In genomic region chr6:148681666-148682065, GRCh38 we compare ENCODE assay signal across 21 cellular contexts.
DNase-seq lines count a peak whose midpoint lies in the region; ATAC-seq, FAIRE-seq and TF ChIP-seq lines count a peak whose summit lies in the region.
"Had no signal": no experiment of that assay in that cellular context is flagged by ENCODE, and none has a peak within 500 bp of the region (broad histone marks: within the 10 kb centered on the region; RNA-seq: fewer than 3 reads in every experiment).

No MANE protein-coding gene starts in this region.

- no peak overlapping the region for H2AFZ ChIP-seq in IMR-90 (replicated peaks; ENCODE audit: low read length, poor library complexity)
- no peak overlapping the region for H2AFZ ChIP-seq in SK-N-SH (ENCODE audit: low read depth)

- H4K5ac ChIP-seq in IMR-90 (ENCODE audit: low read depth, low read length), result no peak overlapping the region

- TF ChIP-seq POLR2A in IMR-90 (IDR thresholded peaks at IDR 0.05; ENCODE audit: low read depth, low read length) (no peak), H54 (IDR thresholded peaks at IDR 0.05; ENCODE audit: low read depth, low read length) (no peak)

- no peak overlapping the region for H4K91ac ChIP-seq in IMR-90 (ENCODE audit: insufficient read depth, low read depth, low read length)

- no peak overlapping the region for H2BK15ac ChIP-seq in IMR-90 (ENCODE audit: low read depth, low read length)

- CTCF ChIA-PET in IMR-90 (lab: Yijun Ruan, JAX), result no interaction called here
- CTCF ChIA-PET in SK-N-SH (lab: Yijun Ruan, JAX), result no interaction called here

- TF ChIP-seq EP300 in SK-N-SH (IDR thresholded peaks at IDR 0.05; ENCODE audit: borderline replicate concordance in 1 of 2, low read depth in 1 of 2, low read length in 1 of 2), result no peak

- ATAC-seq in IMR-90 (ENCODE audit: low read depth) (no peak), GM21367 (IDR thresholded peaks at IDR 0.05; ENCODE audit: unreplicated experiment) (no peak)
- ATAC-seq: A549, PC-3 had no signal

- peaks cover 7 to 39% (median 25%) of the 10 kb centered on the region in 11 experiments for H3K9me3 ChIP-seq in BLaER1 treated with 17β-estradiol and CSF1 and Interleukin-3, amounts not matched to agents 10 nM and 100 nM (replicated peaks in 1 of 11)
- H3K9me3 ChIP-seq in IMR-90 (ENCODE audit: control insufficient read depth, insufficient read depth, low read length) (no peaks in the 10 kb centered on the region), adipocyte (ENCODE audit: control insufficient read depth, low read length) (peaks cover 4% of the 10 kb centered on the region), SK-N-SH (no peaks in the 10 kb centered on the region)
- H3K9me3 ChIP-seq: A549, BE2C had no signal

- POLR2A ChIA-PET in IMR-90 (lab: Charles Lee; ENCODE audit: unreplicated experiment), result no interaction called here
- POLR2A ChIA-PET in SK-N-SH (lab: Yijun Ruan, JAX), result no interaction called here

- no peak overlapping the region for H2AK9ac ChIP-seq in IMR-90 (replicated peaks; ENCODE audit: low read depth, low read length, poor library complexity)

- dilution Hi-C loops in IMR-90 (cut with HindIII; ENCODE audit: low sequenced_read_pairs, unreplicated experiment), result no loop called here

- peak overlapping the region in 3 of 11 experiments; percentile 81 to 88 (median 84); a peak in 3 of 22 replicates for H3K27ac ChIP-seq in BLaER1 treated with 17β-estradiol and CSF1 and Interleukin-3, amounts not matched to agents 10 nM and 100 nM
- H3K27ac ChIP-seq in IMR-90 (ENCODE audit: insufficient read depth, low read length), result no peak overlapping the region
- no peak overlapping the region for H3K27ac ChIP-seq in SK-N-SH (ENCODE audit: low read depth in 2 of 2, low read length in 1 of 2)
- H3K27ac ChIP-seq: A549 had no signal

- H3K9me1 ChIP-seq in IMR-90 (ENCODE audit: insufficient read depth, low read length), result no peaks in the 10 kb centered on the region

- BruUV-seq in IMR-90 (replicated peaks; lab: Mats Ljungman, UMichigan), result no TSS peak

- H3K56ac ChIP-seq in IMR-90 (ENCODE audit: extremely low read depth, insufficient read depth, low read length), result no peak overlapping the region

- H2BK120ac ChIP-seq in IMR-90 (ENCODE audit: low read depth, low read length), result no peak overlapping the region

- intact Hi-C loops in IMR-90 (cut with micrococcal nuclease), result no loop called here

- H3K79me1 ChIP-seq in IMR-90 (ENCODE audit: low read depth in 1 of 2, low read length in 2 of 2), result no peaks in the 10 kb centered on the region

- no peaks in the 10 kb centered on the region for H4K20me1 ChIP-seq in BLaER1 treated with 17β-estradiol and CSF1 and Interleukin-3, amounts not matched to agents 10 nM and 100 nM
- H4K20me1 ChIP-seq in IMR-90 (ENCODE audit: insufficient read depth, low read length) (no peaks in the 10 kb centered on the region), SK-N-SH (ENCODE audit: insufficient read depth) (no peaks in the 10 kb centered on the region)

- H3K36me3 ChIP-seq in BLaER1 treated with 17β-estradiol and CSF1 and Interleukin-3, amounts not matched to agents 10 nM and 100 nM, result no peaks in the 10 kb centered on the region
- H3K36me3 ChIP-seq in IMR-90 (ENCODE audit: control insufficient read depth, insufficient read depth, low read length) (no peaks in the 10 kb centered on the region), adipocyte (ENCODE audit: control insufficient read depth, insufficient read depth, low read length, severe bottlenecking) (no peaks in the 10 kb centered on the region), SK-N-SH (replicated peaks in 1 of 2; ENCODE audit: control insufficient read depth in 1 of 2, insufficient read depth in 2 of 2, low read length in 1 of 2) (no peaks in the 10 kb centered on the region)
- H3K36me3 ChIP-seq: BE2C had no signal

- H3K9ac ChIP-seq in BLaER1 treated with 17β-estradiol and CSF1 and Interleukin-3, amounts not matched to agents 10 nM and 100 nM, result no peak overlapping the region
- H3K9ac ChIP-seq in IMR-90 (ENCODE audit: low read depth, low read length) (no peak overlapping the region), adipocyte (ENCODE audit: low read length) (no peak overlapping the region), SK-N-SH (no peak overlapping the region)

- no peaks in the 10 kb centered on the region for H3F3A ChIP-seq in SK-N-SH (replicated peaks; ENCODE audit: insufficient read depth)

- H3K18ac ChIP-seq in IMR-90 (ENCODE audit: low read depth, low read length), result no peak overlapping the region

- no peak overlapping the region for H3K4ac ChIP-seq in IMR-90 (ENCODE audit: low read depth, low read length)

- FAIRE-seq in H54 (lab: Jason Lieb, UNC), result no peak
- FAIRE-seq: A549, GM12892 had no signal

- DNase-seq in IMR-90, result no peak
- peak; percentile 49 for DNase-seq in adipocyte (ENCODE audit: low read depth)
- peak; percentile 21 to 52 for DNase-seq in foreskin fibroblast
- no peak for DNase-seq in H54 (ENCODE audit: insufficient read length, low spot score)
- no peak for DNase-seq in SK-N-SH
- DNase-seq: BE2C, Calu3, DMS79 treated with DMSO at 0.1 percent for 48 hours, KBM-7, NCI-H1048, NCI-H1417, NCI-H1694, NCI-H2081, NCI-H2227 treated with DMSO at 0.1 percent for 48 hours, NCI-H510A, NCI-H69, PC-3 had no signal

- WGBS in IMR-90 (ENCODE audit: extremely low coverage in 2 of 2, insufficient read length in 1 of 2), 2 experiments, result no CpG with 5 or more reads among the region's 1 CpG
- WGBS in SK-N-SH (ENCODE audit: low lambda C conversion rate), result 0% methylated on average over 1 of the region's 1 CpG

- TF ChIP-seq CTCF in IMR-90 (conservative IDR thresholded peaks at IDR 0.05; ENCODE audit: low read depth, low read length), result no peak
- no peak for TF ChIP-seq CTCF in foreskin fibroblast (IDR thresholded peaks at IDR 0.05; ENCODE audit: low read depth, low read length)
- TF ChIP-seq CTCF in SK-N-SH (IDR thresholded peaks at IDR 0.05), result no peak

- no peak overlapping the region for H3K14ac ChIP-seq in IMR-90 (replicated peaks; ENCODE audit: low read depth, low read length)

- in situ Hi-C loops in IMR-90 (cut with MboI; ENCODE audit: low sequenced_read_pairs), result no loop called here

- H3K23ac ChIP-seq in IMR-90 (ENCODE audit: low read depth, low read length), result no peak overlapping the region

- no peaks in the 10 kb centered on the region for H3K79me2 ChIP-seq in SK-N-SH (ENCODE audit: insufficient read depth)

- H3K4me2 ChIP-seq in BLaER1 treated with 17β-estradiol and CSF1 and Interleukin-3, amounts not matched to agents 10 nM and 100 nM, result peak overlapping the region in 6 of 11 experiments; percentile 56 to 79 (median 74); a peak in 8 of 22 replicates
- H3K4me2 ChIP-seq in IMR-90 (ENCODE audit: low read depth, low read length) (no peak overlapping the region), SK-N-SH (no peak overlapping the region)
- H3K4me2 ChIP-seq: A549 had no signal

- no peak overlapping the region for H2AK5ac ChIP-seq in IMR-90 (ENCODE audit: low read depth, low read length)

- TF ChIP-seq RAD21 in IMR-90 (IDR thresholded peaks at IDR 0.05; ENCODE audit: low read length) (no peak), SK-N-SH (IDR thresholded peaks at IDR 0.05; ENCODE audit: low read length) (no peak)

- no peak overlapping the region for H2BK20ac ChIP-seq in IMR-90 (ENCODE audit: low read depth, low read length)

- H3K4me3 ChIP-seq in BLaER1 treated with 17β-estradiol and CSF1 and Interleukin-3, amounts not matched to agents 10 nM and 100 nM, result no peak overlapping the region
- H3K4me3 ChIP-seq in IMR-90 (ENCODE audit: insufficient read depth, low read depth, low read length) (no peak overlapping the region), adipocyte (ENCODE audit: low read length) (no peak overlapping the region), foreskin fibroblast (ENCODE audit: low read depth in 1 of 2, low read length in 2 of 2) (no peak overlapping the region), SK-N-SH (ENCODE audit: low read depth in 2 of 2, low read length in 1 of 2) (no peak overlapping the region)
- H3K4me3 ChIP-seq: A549 had no signal

- no peaks in the 10 kb centered on the region for H3K27me3 ChIP-seq in BLaER1 treated with 17β-estradiol and CSF1 and Interleukin-3, amounts not matched to agents 10 nM and 100 nM
- H3K27me3 ChIP-seq in IMR-90 (ENCODE audit: control insufficient read depth, insufficient read depth, low read length) (no peaks in the 10 kb centered on the region), adipocyte (replicated peaks; ENCODE audit: control insufficient read depth, insufficient read depth, low read length) (no peaks in the 10 kb centered on the region), SK-N-SH (ENCODE audit: insufficient read depth) (no peaks in the 10 kb centered on the region; the same call in 1 of the 2 replicates)
- H3K27me3 ChIP-seq: BE2C had no signal

- no peak overlapping the region for H2BK5ac ChIP-seq in IMR-90 (ENCODE audit: low read depth, low read length, poor library complexity, severe bottlenecking)

- no peak overlapping the region for H4K8ac ChIP-seq in IMR-90 (ENCODE audit: low read depth in 2 of 2, low read length in 2 of 2)

- peaks cover 42 to 66% (median 58%) of the 10 kb centered on the region in 10 experiments for H3K4me1 ChIP-seq in BLaER1 treated with 17β-estradiol and CSF1 and Interleukin-3, amounts not matched to agents 10 nM and 100 nM
- H3K4me1 ChIP-seq in IMR-90 (ENCODE audit: control insufficient read depth, insufficient read depth, low read length), result no peaks in the 10 kb centered on the region
- no peaks in the 10 kb centered on the region for H3K4me1 ChIP-seq in adipocyte (ENCODE audit: control insufficient read depth, insufficient read depth, low read length)
- no peaks in the 10 kb centered on the region for H3K4me1 ChIP-seq in SK-N-SH (ENCODE audit: control insufficient read depth in 1 of 2, insufficient read depth in 2 of 2, low read depth in 1 of 2, low read length in 1 of 2)
- H3K4me1 ChIP-seq: A549, BE2C had no signal

- no peaks in the 10 kb centered on the region for H3K9me2 ChIP-seq in SK-N-SH

TF ChIP-seq in IMR-90, 13 proteins besides CTCF, POLR2A, EP300 and RAD21:
- TF ChIP-seq RCOR1 (IDR thresholded peaks at IDR 0.05; ENCODE audit: insufficient replicate concordance, low read length) (no peak), MAZ (IDR thresholded peaks at IDR 0.05; ENCODE audit: borderline replicate concordance, low read depth, low read length) (no peak), BHLHE40 (IDR thresholded peaks at IDR 0.05; ENCODE audit: low read depth, low read length) (no peak), CEBPB (IDR thresholded peaks at IDR 0.05; ENCODE audit: low read depth, low read length) (peak; percentile 47), NFE2L2 (IDR thresholded peaks at IDR 0.05; ENCODE audit: low read depth, low read length) (no peak)

TF ChIP-seq in SK-N-SH, 30 proteins besides CTCF, POLR2A, EP300 and RAD21 (continues in another document):
- TF ChIP-seq MEF2A (IDR thresholded peaks at IDR 0.05; ENCODE audit: borderline replicate concordance, low read depth), result no peak
- TF ChIP-seq GABPA (IDR thresholded peaks at IDR 0.05; ENCODE audit: low read depth), result no peak
- no peak for TF ChIP-seq TAF1 (IDR thresholded peaks at IDR 0.05; ENCODE audit: borderline replicate concordance, low read depth, low read length)
- no peak for TF ChIP-seq TCF12 (IDR thresholded peaks at IDR 0.05)
- no peak for TF ChIP-seq MAX (IDR thresholded peaks at IDR 0.05; ENCODE audit: low read depth)

Comparison
In these comparisons a context has a peak if more than half of its experiments do, and no peak if none do; other contexts are left out.
1. H3K4me2 ChIP-seq: peak in BLaER1 treated with 17β-estradiol and CSF1 and Interleukin-3, amounts not matched to agents 10 nM and 100 nM (6 of 11); none in IMR-90 (single experiment) and SK-N-SH (single experiment).
2. DNase-seq: peak in adipocyte (single experiment) and foreskin fibroblast (2 of 2); none in IMR-90 (single experiment), H54 (single experiment) and SK-N-SH (single experiment).